ENCODE assay signal across 15 cellular contexts in the genomic region with DNA sequence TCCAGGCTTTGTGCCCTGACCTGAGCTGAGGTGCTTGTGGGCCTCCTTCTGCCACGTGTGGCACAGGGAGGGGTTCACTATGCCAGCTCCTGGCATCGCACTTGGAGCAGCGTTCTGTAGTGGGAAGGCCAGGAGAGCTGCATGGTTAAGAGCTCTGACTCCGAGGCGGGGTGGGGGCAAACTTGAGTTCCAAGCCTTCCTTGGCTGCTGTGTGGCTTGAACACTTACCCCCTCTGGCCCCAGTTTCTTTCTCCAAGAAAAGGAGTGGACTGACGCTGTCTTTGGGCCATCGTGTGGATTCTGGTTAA.
"Had no signal": no experiment of that assay in that cellular context is flagged by ENCODE, and none has a peak within 500 bp of the region (broad histone marks: within the 10 kb centered on the region; RNA-seq: fewer than 3 reads in every experiment).

No MANE protein-coding gene starts in this region.

- H3K36me3 ChIP-seq: lower lobe of right lung, SJSA1 had no signal

- H3K4me3 ChIP-seq: dorsolateral prefrontal cortex, SJSA1, testis had no signal

- H3K27me3 ChIP-seq: dorsolateral prefrontal cortex, SJSA1, testis had no signal

- H3K27ac ChIP-seq: dorsolateral prefrontal cortex, SJSA1, testis had no signal

- DNase-seq: activated B cell treated with CpG ODN at 0.5 μM for 24 hours; activated CD4-positive, alpha-beta T cell treated with anti-CD3 and anti-CD28 coated beads, Interleukin-2, amount 10 ng/mL, durations not matched to agents 24 days and 14 days; activated CD8-positive, alpha-beta memory T cell treated with anti-CD3 and anti-CD28 coated beads, Interleukin-2, amount 50 U/mL, for 4 hours; activated CD8-positive, alpha-beta T cell treated with anti-CD3 and anti-CD28 coated beads, Interleukin-2, amount 10 ng/mL, durations not matched to agents 7 days and 5 days; activated gamma-delta T cell treated with Interleukin-2 at 50 U/mL for 16 hours; activated naive CD8-positive, alpha-beta T cell treated with anti-CD3 and anti-CD28 coated beads for 36 hours; activated T-cell treated with anti-CD3 and anti-CD28 coated beads, Interleukin-2, amount 50 U/mL, for 48 hours; dorsolateral prefrontal cortex; naive thymus-derived CD4-positive, alpha-beta T cell; posterior cingulate gyrus; stimulated activated naive CD8-positive, alpha-beta T cell treated with anti-CD3 and anti-CD28 coated beads, Interleukin-15, amount 100 ng/mL, for 72 hours; T-helper 2 cell; testis had no signal

- H3K4me1 ChIP-seq: SJSA1, testis had no signal

- H3K9me3 ChIP-seq: lower lobe of right lung, SJSA1, testis had no signal
